In the genomic region with DNA sequence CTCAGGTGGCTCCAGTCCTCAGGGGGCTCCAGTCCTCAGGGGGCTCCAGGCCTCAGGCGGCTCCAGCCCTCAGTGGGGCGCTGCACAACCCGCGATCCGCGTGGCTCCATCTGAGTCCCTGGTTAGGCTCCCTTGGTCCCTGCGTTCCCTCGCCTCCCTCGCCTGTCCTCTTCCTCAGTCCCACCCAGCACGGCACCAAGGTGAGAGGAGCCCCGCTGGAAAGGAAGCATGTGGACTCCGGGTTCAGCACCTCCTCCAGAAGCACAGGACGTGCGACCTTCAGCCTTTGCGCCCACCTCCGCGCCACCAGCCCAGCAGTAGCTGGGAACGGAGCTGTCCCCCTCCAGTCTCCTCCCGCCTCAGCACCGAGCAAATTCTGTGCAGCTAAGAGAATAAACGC, we compare ENCODE assay signal across 6 cellular contexts. TPM values are rescaled to one million over a fixed set of nuclear protein-coding genes. Genes with fewer than 3 reads are reported as not detected.
"Had no signal": no experiment of that assay in that cellular context is flagged by ENCODE, and none has a peak within 500 bp of the region (broad histone marks: within the 10 kb centered on the region; RNA-seq: fewer than 3 reads in every experiment).

No MANE protein-coding gene starts in this region.

- H3K4me3 Mint-ChIP-seq: GM23338, H9 had no signal

- DNase-seq: H9, HCEC 1CT, IMR-90 had no signal

- H3K4me1 Mint-ChIP-seq: GM23338, H9 had no signal

- ATAC-seq: GM23338, K562 had no signal

- H3K27ac Mint-ChIP-seq: GM23338, H9 had no signal

- H3K4me2 ChIP-seq: GM23338 had no signal

- H2AFZ ChIP-seq: GM23338 had no signal

- H3K4me3 ChIP-seq: GM23338, K562 had no signal

RNA-seq across cellular contexts. Expression of a gene that starts 8.1 kb away (rescaled TPM):
- polyA plus RNA-seq: GM23338, H1, IMR-90, K562 had no signal

RNA-seq across cellular contexts. Expression of a gene that starts 37.8 kb away (rescaled TPM):
- polyA plus RNA-seq: GM23338, H1, IMR-90, K562 had no signal

RNA-seq across cellular contexts. Expression of a gene that starts 41.8 kb away (rescaled TPM):
- polyA plus RNA-seq: GM23338, H1, IMR-90, K562 had no signal
